ENCODE assay signal across 13 cellular contexts in the genomic region with DNA sequence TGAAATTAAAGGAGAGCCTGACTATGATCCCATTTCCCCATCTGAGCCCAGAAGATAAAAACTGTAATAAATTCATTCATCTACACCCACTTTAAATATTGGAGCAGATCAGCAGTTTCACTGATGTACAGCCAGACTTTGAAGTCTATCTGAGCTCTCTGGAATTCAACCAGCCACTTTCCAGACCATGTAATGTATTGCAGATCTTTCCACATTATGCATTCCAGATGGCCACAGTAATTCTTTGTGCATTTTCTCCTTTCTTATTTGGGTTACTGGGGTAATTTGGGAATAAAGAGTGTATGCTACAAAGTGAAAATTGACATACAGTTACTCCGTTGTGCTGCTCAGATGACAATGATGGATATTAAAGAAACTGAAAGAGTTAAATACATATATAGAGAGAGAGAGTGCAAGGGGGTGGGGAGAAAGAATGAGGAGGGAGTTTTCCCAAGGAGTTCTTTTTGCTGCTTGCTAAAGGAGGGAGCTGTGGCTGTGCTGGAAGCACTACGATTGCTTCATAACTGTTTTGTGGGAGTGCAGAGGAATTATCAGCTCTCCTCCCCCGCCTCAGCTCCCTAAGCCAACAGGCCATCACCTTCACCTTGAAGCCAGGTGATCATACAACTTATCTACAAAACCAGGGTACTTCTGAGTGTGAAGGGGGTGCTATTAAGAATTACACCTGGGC.
A peak's percentile ranks its signal among the peaks of the same experiment; 100 is the strongest.
DNase-seq lines count a peak whose midpoint lies in the region; ATAC-seq and TF ChIP-seq lines count a peak whose summit lies in the region.
"Had no signal": no experiment of that assay in that cellular context is flagged by ENCODE, and none has a peak within 500 bp of the region (broad histone marks: within the 10 kb centered on the region; RNA-seq: fewer than 3 reads in every experiment).

No MANE protein-coding gene starts in this region.

- in situ Hi-C loops in IMR-90 (cut with MboI; ENCODE audit: low sequenced_read_pairs) = no loop called here

- H3K36me3 ChIP-seq in IMR-90 (ENCODE audit: control insufficient read depth, insufficient read depth, low read length) (no peaks in the 10 kb centered on the region), endodermal cell (ENCODE audit: control insufficient read depth, insufficient read depth, low read length) (no peaks in the 10 kb centered on the region), lung (ENCODE audit: control insufficient read depth in 2 of 2, insufficient read depth in 2 of 2, low read length in 2 of 2) (no peaks in the 10 kb centered on the region), thyroid gland (no peaks in the 10 kb centered on the region)

- no peaks in the 10 kb centered on the region for H3K36me3 Mint-ChIP-seq in endodermal cell (ENCODE audit: low read depth)
- H3K36me3 Mint-ChIP-seq in activated CD4-positive, alpha-beta T cell treated with anti-CD3 and anti-CD28 coated beads for 36 hours (ENCODE audit: low read depth) = no peaks in the 10 kb centered on the region
- H3K36me3 Mint-ChIP-seq: natural killer cell treated with Interleukin-12 subunit alpha and Interleukin-12 subunit beta and Interleukin-15 and Interleukin-18, amount 100 ng/mL, for 72 hours had no signal

- no peak overlapping the region for H3K4me3 Mint-ChIP-seq in endodermal cell
- H3K4me3 Mint-ChIP-seq in activated CD4-positive, alpha-beta T cell treated with anti-CD3 and anti-CD28 coated beads for 36 hours = no peak overlapping the region
- H3K4me3 Mint-ChIP-seq: natural killer cell treated with Interleukin-12 subunit alpha and Interleukin-12 subunit beta and Interleukin-15 and Interleukin-18, amount 100 ng/mL, for 72 hours had no signal

- H3K27ac Mint-ChIP-seq in endodermal cell = no peak overlapping the region
- H3K27ac Mint-ChIP-seq in activated CD4-positive, alpha-beta T cell treated with anti-CD3 and anti-CD28 coated beads for 36 hours = no peak overlapping the region
- H3K27ac Mint-ChIP-seq: natural killer cell treated with Interleukin-12 subunit alpha and Interleukin-12 subunit beta and Interleukin-15 and Interleukin-18, amount 100 ng/mL, for 72 hours had no signal

- no peak overlapping the region for H2AFZ ChIP-seq in IMR-90 (replicated peaks; ENCODE audit: low read length, poor library complexity)

- H4K8ac ChIP-seq in IMR-90 (ENCODE audit: low read depth in 2 of 2, low read length in 2 of 2) = peak overlapping the region in 1 of 2 experiments; percentile 61; a peak in 1 of 4 replicates

- CTCF ChIA-PET in IMR-90 (lab: Yijun Ruan, JAX) = interaction anchor here (0.9 kb wide), 1 partner anchor 88 kb away, joined by 4 read pairs; no protein-coding TSS in a partner anchor
- CTCF ChIA-PET in activated CD4-positive, alpha-beta T cell treated with anti-CD3 and anti-CD28 coated beads for 36 hours (lab: Charles Lee) = no interaction called here

- peak overlapping the region; percentile 44 for H2BK120ac ChIP-seq in IMR-90 (ENCODE audit: low read depth, low read length)

- no peak overlapping the region for H2AK9ac ChIP-seq in IMR-90 (replicated peaks; ENCODE audit: low read depth, low read length, poor library complexity)

- POLR2A ChIA-PET in IMR-90 (lab: Charles Lee; ENCODE audit: unreplicated experiment) = no interaction called here
- POLR2A ChIA-PET in activated CD4-positive, alpha-beta T cell treated with anti-CD3 and anti-CD28 coated beads for 36 hours (lab: Charles Lee) = no interaction called here

- no peak overlapping the region for H3K14ac ChIP-seq in IMR-90 (replicated peaks; ENCODE audit: low read depth, low read length)

- H3K27me3 Mint-ChIP-seq in endodermal cell (ENCODE audit: insufficient read depth) = no peaks in the 10 kb centered on the region
- peaks cover 2% of the 10 kb centered on the region for H3K27me3 Mint-ChIP-seq in activated CD4-positive, alpha-beta T cell treated with anti-CD3 and anti-CD28 coated beads for 36 hours

- dilution Hi-C loops in IMR-90 (cut with HindIII; ENCODE audit: low sequenced_read_pairs, unreplicated experiment) = no loop called here

- intact Hi-C loops in IMR-90 (cut with micrococcal nuclease) = loop anchor here (1.0 to 10.0 kb wide), 4 partner anchors 72 to 530 kb away; no protein-coding TSS in a partner anchor
- intact Hi-C loops in thyroid gland (cut with DNase I) = no loop called here
- intact Hi-C loops in activated CD4-positive, alpha-beta T cell treated with anti-CD3 and anti-CD28 coated beads for 36 hours (cut with DNase I, micrococcal nuclease) = no loop called here

- H3K9ac ChIP-seq in IMR-90 (ENCODE audit: low read depth, low read length) (peak overlapping the region; percentile 22; the same call in 1 of the 2 replicates), endodermal cell (ENCODE audit: extremely low read depth, low read length, poor library complexity, severe bottlenecking) (no peak overlapping the region)

- H3K9me3 Mint-ChIP-seq in endodermal cell = no peaks in the 10 kb centered on the region
- no peaks in the 10 kb centered on the region for H3K9me3 Mint-ChIP-seq in activated CD4-positive, alpha-beta T cell treated with anti-CD3 and anti-CD28 coated beads for 36 hours (ENCODE audit: low read depth)
- H3K9me3 Mint-ChIP-seq: natural killer cell treated with Interleukin-12 subunit alpha and Interleukin-12 subunit beta and Interleukin-15 and Interleukin-18, amount 100 ng/mL, for 72 hours had no signal

- no peak for TF ChIP-seq POLR2A in IMR-90 (IDR thresholded peaks at IDR 0.05; ENCODE audit: low read depth, low read length)
- TF ChIP-seq POLR2A in thyroid gland (IDR thresholded peaks at IDR 0.05) = no peak

- H3K27ac ChIP-seq in IMR-90 (ENCODE audit: insufficient read depth, low read length) (peak overlapping the region; percentile 73; the same call in 1 of the 2 replicates), endodermal cell (ENCODE audit: low read depth, low read length) (peak overlapping the region; percentile 97), lung (ENCODE audit: low read depth in 1 of 2, low read length in 1 of 2) (no peak overlapping the region), thyroid gland (peak overlapping the region in 2 of 3 donors; percentile 15 to 27)

- BruUV-seq in IMR-90 (replicated peaks; lab: Mats Ljungman, UMichigan) = no TSS peak

- no peaks in the 10 kb centered on the region for H4K20me1 ChIP-seq in IMR-90 (ENCODE audit: insufficient read depth, low read length)

- no peaks in the 10 kb centered on the region for H3K9me1 ChIP-seq in IMR-90 (ENCODE audit: insufficient read depth, low read length)

- DNase-seq in IMR-90 = peak; percentile 79
- no peak for DNase-seq in endodermal cell
- no peak for DNase-seq in lung (ENCODE audit: low spot score)
- DNase-seq in thyroid gland = no peak
- DNase-seq in NCI-H1436 (lab: John Stamatoyannopoulos, UW) = no peak
- no peak for DNase-seq in activated CD4-positive, alpha-beta T cell treated with anti-CD3 and anti-CD28 coated beads for 36 hours
- DNase-seq: activated CD4-positive, alpha-beta T cell treated with anti-CD3 and anti-CD28 coated beads, Interleukin-2, amount 50 U/mL, for 4 hours; activated naive CD4-positive, alpha-beta T cell treated with Interleukin-2 at 50 U/mL for 16 hours; effector CD4-positive, alpha-beta T cell; T-helper 1 cell had no signal

- no peak overlapping the region for H2BK5ac ChIP-seq in IMR-90 (ENCODE audit: low read depth, low read length, poor library complexity, severe bottlenecking)

- no peak overlapping the region for H3K56ac ChIP-seq in IMR-90 (ENCODE audit: extremely low read depth, insufficient read depth, low read length)

- H3K4me1 ChIP-seq in IMR-90 (ENCODE audit: control insufficient read depth, insufficient read depth, low read length) = peaks cover 9% of the 10 kb centered on the region
- no peaks in the 10 kb centered on the region for H3K4me1 ChIP-seq in endodermal cell (ENCODE audit: control insufficient read depth, insufficient read depth, low read length)
- peaks cover 0 to 1% of the 10 kb centered on the region in 2 donors for H3K4me1 ChIP-seq in lung (ENCODE audit: control insufficient read depth in 2 of 2, insufficient read depth in 2 of 2, low read length in 2 of 2)
- peaks cover 0 to 12% of the 10 kb centered on the region in 2 donors for H3K4me1 ChIP-seq in thyroid gland

- H3K27me3 ChIP-seq in IMR-90 (ENCODE audit: control insufficient read depth, insufficient read depth, low read length) (no peaks in the 10 kb centered on the region), endodermal cell (ENCODE audit: control insufficient read depth, insufficient read depth, low read length, poor library complexity, severe bottlenecking) (no peaks in the 10 kb centered on the region), lung (ENCODE audit: control insufficient read depth, insufficient read depth) (no peaks in the 10 kb centered on the region), thyroid gland (no peaks in the 10 kb centered on the region)

- H4K5ac ChIP-seq in IMR-90 (ENCODE audit: low read depth, low read length) = peak overlapping the region; percentile 17; the same call in 1 of the 2 replicates

- H2BK20ac ChIP-seq in IMR-90 (ENCODE audit: low read depth, low read length) = peak overlapping the region; percentile 8

- H4K91ac ChIP-seq in IMR-90 (ENCODE audit: insufficient read depth, low read depth, low read length) = peak overlapping the region; percentile 1; the same call in 1 of the 2 replicates

- no peak for TF ChIP-seq RAD21 in IMR-90 (IDR thresholded peaks at IDR 0.05; ENCODE audit: low read length)

- ATAC-seq in IMR-90 (ENCODE audit: low read depth) (peak; percentile 74), lung (ENCODE audit: insufficient read depth, low FRiP score) (peak; percentile 67), GM18870 (IDR thresholded peaks at IDR 0.05; ENCODE audit: unreplicated experiment) (no peak), HG03280 (IDR thresholded peaks at IDR 0.05; ENCODE audit: unreplicated experiment) (no peak)
- no peak for ATAC-seq in activated CD4-positive, alpha-beta T cell treated with anti-CD3 and anti-CD28 coated beads for 36 hours
- ATAC-seq: natural killer cell treated with Interleukin-12 subunit alpha and Interleukin-12 subunit beta and Interleukin-15 and Interleukin-18, amount 100 ng/mL, for 72 hours had no signal

- peak overlapping the region; percentile 35 for H3K18ac ChIP-seq in IMR-90 (ENCODE audit: low read depth, low read length)

- TF ChIP-seq CTCF in IMR-90 (conservative IDR thresholded peaks at IDR 0.05; ENCODE audit: low read depth, low read length) (no peak), endodermal cell (conservative IDR thresholded peaks at IDR 0.05) (no peak), lung (IDR thresholded peaks at IDR 0.05; ENCODE audit: control extremely low read depth, extremely low read depth) (no peak), thyroid gland (IDR thresholded peaks at IDR 0.05) (no peak)

- no CpG with 5 or more reads among the region's 3 CpGs for WGBS in IMR-90 (ENCODE audit: extremely low coverage in 2 of 2, insufficient read length in 1 of 2), 2 experiments
- WGBS in endodermal cell (ENCODE audit: insufficient coverage in 1 of 2, insufficient read length in 1 of 2), 2 experiments = 50 to 92% methylated on average over 1 to 2 of the region's 3 CpGs
- WGBS in lung, 2 donors = 51 to 56% methylated on average over 3 of the region's 3 CpGs
- WGBS in thyroid gland, 2 donors = 74 to 75% methylated on average over 3 of the region's 3 CpGs

- no peak overlapping the region for H2AK5ac ChIP-seq in IMR-90 (ENCODE audit: low read depth, low read length)

- H3K79me1 ChIP-seq in IMR-90 (ENCODE audit: low read depth in 1 of 2, low read length in 2 of 2) = no peaks in the 10 kb centered on the region

- H3K4ac ChIP-seq in IMR-90 (ENCODE audit: low read depth, low read length) = 0 out of 2 replicates have a peak overlapping the region, but pooled peaks have one; percentile 2

- H3K4me3 ChIP-seq in IMR-90 (ENCODE audit: insufficient read depth, low read depth, low read length) (no peak overlapping the region), endodermal cell (ENCODE audit: low read length) (no peak overlapping the region), lung (no peak overlapping the region), thyroid gland (replicated peaks in 1 of 3) (no peak overlapping the region)

- peaks cover 6% of the 10 kb centered on the region for H3K4me1 Mint-ChIP-seq in endodermal cell
- no peaks in the 10 kb centered on the region for H3K4me1 Mint-ChIP-seq in activated CD4-positive, alpha-beta T cell treated with anti-CD3 and anti-CD28 coated beads for 36 hours

- no peak overlapping the region for H3K23ac ChIP-seq in IMR-90 (ENCODE audit: low read depth, low read length)

- peak overlapping the region; percentile 42 for H3K4me2 ChIP-seq in IMR-90 (ENCODE audit: low read depth, low read length)

- no peaks in the 10 kb centered on the region for H3K9me3 ChIP-seq in IMR-90 (ENCODE audit: control insufficient read depth, insufficient read depth, low read length)
- H3K9me3 ChIP-seq in endodermal cell (ENCODE audit: control insufficient read depth, low read length) = no peaks in the 10 kb centered on the region
- no peaks in the 10 kb centered on the region for H3K9me3 ChIP-seq in lung (ENCODE audit: control insufficient read depth in 2 of 2, insufficient read depth in 1 of 2, low read length in 1 of 2)
- no peaks in the 10 kb centered on the region for H3K9me3 ChIP-seq in thyroid gland

- H2BK15ac ChIP-seq in IMR-90 (ENCODE audit: low read depth, low read length) = peak overlapping the region; percentile 23; the same call in 1 of the 3 replicates

Comparison
In these comparisons a context has a peak if more than half of its experiments do, and no peak if none do; other contexts are left out.
1. ATAC-seq: peak in IMR-90 (single experiment) and lung (single experiment); none in GM18870 (single experiment), HG03280 (single experiment) and activated CD4-positive, alpha-beta T cell treated with anti-CD3 and anti-CD28 coated beads for 36 hours (single experiment).
2. H3K27ac ChIP-seq: peak in IMR-90 (single experiment), endodermal cell (single experiment) and thyroid gland (2 of 3); none in lung (0 of 2).